In the genomic region with DNA sequence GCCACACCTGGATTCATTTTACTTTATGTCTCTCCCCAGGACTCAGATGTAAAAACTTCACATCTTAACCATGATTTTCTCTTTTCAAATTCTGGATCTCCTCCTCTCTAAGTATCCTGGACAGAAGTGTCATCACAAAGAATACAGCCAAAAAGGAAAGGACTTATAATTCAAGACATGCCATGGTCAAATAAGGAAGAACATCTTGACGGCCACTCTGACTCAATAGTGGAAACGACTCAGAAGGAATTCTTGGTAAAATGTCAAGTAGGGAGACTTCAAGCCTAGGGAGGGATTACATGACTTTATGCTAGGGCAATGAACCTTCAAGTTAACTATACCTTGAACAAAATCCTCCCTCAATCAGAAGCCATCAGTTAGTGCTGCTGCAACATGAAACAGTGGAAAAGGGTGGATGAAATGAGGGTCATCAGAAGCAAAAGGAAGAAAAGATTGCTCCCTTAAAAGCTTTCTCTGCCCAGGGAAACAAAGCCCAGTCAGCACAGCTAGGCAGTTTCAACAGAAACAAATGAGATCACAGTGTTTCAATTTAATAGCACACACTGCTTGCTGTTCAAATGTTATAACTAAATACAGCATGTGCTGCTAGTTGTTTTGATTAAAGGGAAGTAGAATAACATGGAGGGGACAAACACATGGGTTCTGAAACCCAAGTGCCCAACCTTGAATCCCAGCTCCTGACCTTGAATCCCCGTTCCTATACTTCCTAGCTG, we compare ENCODE assay signal across 15 cellular contexts.
DNase-seq lines count a peak whose midpoint lies in the region; ATAC-seq and TF ChIP-seq lines count a peak whose summit lies in the region.
"Had no signal": no experiment of that assay in that cellular context is flagged by ENCODE, and none has a peak within 500 bp of the region (broad histone marks: within the 10 kb centered on the region; RNA-seq: fewer than 3 reads in every experiment).

No MANE protein-coding gene starts in this region.

- peaks cover 9% of the 10 kb centered on the region for H3K9me3 Mint-ChIP-seq in dendritic cell treated with granulocyte-macrophage colony-stimulating factor and Interleukin-4, amounts not matched to agents 40 ng/mL and 50 ng/mL, for 4 days

- CTCF ChIA-PET in SK-N-SH (lab: Yijun Ruan, JAX): no interaction called here

- no peak for TF ChIP-seq EP300 in SK-N-SH (IDR thresholded peaks at IDR 0.05; ENCODE audit: borderline replicate concordance in 1 of 2, low read depth in 1 of 2, low read length in 1 of 2)

- DNase-seq in SK-N-SH (no peak), vagina (ENCODE audit: extremely low spot score in 2 of 2) (no peak), dermis blood vessel endothelial cell (no peak)
- DNase-seq: 8988T; activated CD8-positive, alpha-beta memory T cell treated with anti-CD3 and anti-CD28 coated beads, Interleukin-2, amount 50 U/mL, for 4 hours; cerebellar nuclear complex; NCI-H2081; OCI-M1; stimulated activated CD4-positive, alpha-beta T cell treated with anti-CD3 and anti-CD28 coated beads, Interleukin-2, amount 100 ng/mL, for 48 hours had no signal

- no peak overlapping the region for H2AFZ ChIP-seq in SK-N-SH (ENCODE audit: low read depth)

- H3K4me3 Mint-ChIP-seq in dendritic cell treated with granulocyte-macrophage colony-stimulating factor and Interleukin-4, amounts not matched to agents 40 ng/mL and 50 ng/mL, for 4 days: no peak overlapping the region
- H3K4me3 Mint-ChIP-seq: neural crest cell had no signal

- no peak overlapping the region for H3K4me2 ChIP-seq in SK-N-SH

- no peaks in the 10 kb centered on the region for H3K79me2 ChIP-seq in SK-N-SH (ENCODE audit: insufficient read depth)

- H3F3A ChIP-seq in SK-N-SH (replicated peaks; ENCODE audit: insufficient read depth): no peaks in the 10 kb centered on the region

- H3K9me3 ChIP-seq in SK-N-SH (no peaks in the 10 kb centered on the region), muscle layer of colon (ENCODE audit: low read length) (no peaks in the 10 kb centered on the region), vagina (no peaks in the 10 kb centered on the region)

- H3K36me3 Mint-ChIP-seq in dendritic cell treated with granulocyte-macrophage colony-stimulating factor and Interleukin-4, amounts not matched to agents 40 ng/mL and 50 ng/mL, for 4 days (ENCODE audit: low read depth): peaks cover 38% of the 10 kb centered on the region

- intact Hi-C loops in dendritic cell treated with granulocyte-macrophage colony-stimulating factor and Interleukin-4, amounts not matched to agents 40 ng/mL and 50 ng/mL, for 4 days (cut with micrococcal nuclease): loop anchor here (5.0 kb wide), 1 partner anchor 35 kb away; no protein-coding TSS in a partner anchor
- intact Hi-C loops in vagina (cut with DNase I): no loop called here

- H3K27me3 ChIP-seq in SK-N-SH (ENCODE audit: insufficient read depth) (no peaks in the 10 kb centered on the region), muscle layer of colon (ENCODE audit: control insufficient read depth in 1 of 2, insufficient read depth in 2 of 2, low read length in 2 of 2) (no peaks in the 10 kb centered on the region), vagina (no peaks in the 10 kb centered on the region)

- 44% methylated on average over 3 of the region's 3 CpGs for WGBS in SK-N-SH (ENCODE audit: low lambda C conversion rate)

- no peak overlapping the region for H3K27ac ChIP-seq in SK-N-SH (ENCODE audit: low read depth in 2 of 2, low read length in 1 of 2)
- peak overlapping the region; percentile 30 for H3K27ac ChIP-seq in muscle layer of colon (ENCODE audit: low read depth, low read length)
- H3K27ac ChIP-seq in vagina: peak overlapping the region; percentile 3

- H3K4me1 Mint-ChIP-seq in dendritic cell treated with granulocyte-macrophage colony-stimulating factor and Interleukin-4, amounts not matched to agents 40 ng/mL and 50 ng/mL, for 4 days (ENCODE audit: low read depth): peaks cover 43% of the 10 kb centered on the region
- H3K4me1 Mint-ChIP-seq: neural crest cell had no signal

- no peak for TF ChIP-seq POLR2A in vagina (IDR thresholded peaks at IDR 0.05)

- H3K9me2 ChIP-seq in SK-N-SH: no peaks in the 10 kb centered on the region

- ATAC-seq in SK-N-SH treated with all-trans-retinoic acid at 6 μM for 48 hours (peak; percentile 47; the same call in 2 of the 3 replicates), HG03457 (IDR thresholded peaks at IDR 0.05; ENCODE audit: unreplicated experiment) (no peak), HG03159 (IDR thresholded peaks at IDR 0.05; ENCODE audit: unreplicated experiment) (no peak)

- H3K36me3 ChIP-seq in SK-N-SH (replicated peaks in 1 of 2; ENCODE audit: control insufficient read depth in 1 of 2, insufficient read depth in 2 of 2, low read length in 1 of 2) (peaks cover 0 to 2% of the 10 kb centered on the region in 2 experiments), muscle layer of colon (ENCODE audit: insufficient read depth, low read length) (no peaks in the 10 kb centered on the region), vagina (peaks cover 0 to 8% of the 10 kb centered on the region in 2 donors)

- TF ChIP-seq CTCF in SK-N-SH (IDR thresholded peaks at IDR 0.05) (no peak), vagina (IDR thresholded peaks at IDR 0.05) (no peak)

- H3K9ac ChIP-seq in SK-N-SH (no peak overlapping the region), muscle layer of colon (ENCODE audit: low read length) (no peak overlapping the region)

- no peaks in the 10 kb centered on the region for H4K20me1 ChIP-seq in SK-N-SH (ENCODE audit: insufficient read depth)

- H3K27ac Mint-ChIP-seq in dendritic cell treated with granulocyte-macrophage colony-stimulating factor and Interleukin-4, amounts not matched to agents 40 ng/mL and 50 ng/mL, for 4 days: peak overlapping the region; percentile 60

- POLR2A ChIA-PET in SK-N-SH (lab: Yijun Ruan, JAX): no interaction called here

- peaks cover 10% of the 10 kb centered on the region for H3K27me3 Mint-ChIP-seq in dendritic cell treated with granulocyte-macrophage colony-stimulating factor and Interleukin-4, amounts not matched to agents 40 ng/mL and 50 ng/mL, for 4 days

- H3K4me1 ChIP-seq in SK-N-SH (ENCODE audit: control insufficient read depth in 1 of 2, insufficient read depth in 2 of 2, low read depth in 1 of 2, low read length in 1 of 2) (0 out of 4 replicates have a peak, but pooled peaks cover 0 to 11% of the 10 kb centered on the region in 2 experiments), muscle layer of colon (ENCODE audit: insufficient read depth, low read length) (peaks cover 19% of the 10 kb centered on the region), vagina (peaks cover 45% of the 10 kb centered on the region)

- TF ChIP-seq RAD21 in SK-N-SH (IDR thresholded peaks at IDR 0.05; ENCODE audit: low read length): no peak

- H3K4me3 ChIP-seq in SK-N-SH (ENCODE audit: low read depth in 2 of 2, low read length in 1 of 2) (no peak overlapping the region), muscle layer of colon (ENCODE audit: low read depth in 1 of 2, low read length in 2 of 2) (no peak overlapping the region), vagina (no peak overlapping the region)

TF ChIP-seq in SK-N-SH treated with all-trans-retinoic acid at 6 μM for 48 hours, 23 proteins besides CTCF, POLR2A, EP300 and RAD21:
- TF ChIP-seq ZNF565 (CRISPR knock-in tag; conservative IDR thresholded peaks at IDR 0.05; ENCODE audit: low read depth): no peak
- no peak for TF ChIP-seq PPARA (CRISPR knock-in tag; IDR thresholded peaks at IDR 0.05; ENCODE audit: borderline replicate concordance)
- no peak for TF ChIP-seq ZFP30 (CRISPR knock-in tag; IDR thresholded peaks at IDR 0.05)
- TF ChIP-seq ZFP3 (CRISPR knock-in tag; IDR thresholded peaks at IDR 0.05): no peak
- no peak for TF ChIP-seq GLIS3 (CRISPR knock-in tag; IDR thresholded peaks at IDR 0.05)

TF ChIP-seq in SK-N-SH, 30 proteins besides CTCF, POLR2A, EP300 and RAD21:
- TF ChIP-seq ZBTB33 (IDR thresholded peaks at IDR 0.05; ENCODE audit: borderline replicate concordance, low read depth) (no peak), SMC3 (IDR thresholded peaks at IDR 0.05; ENCODE audit: low read depth, low read length) (no peak), CHD2 (IDR thresholded peaks at IDR 0.05; ENCODE audit: low read length, partially characterized antibody) (no peak), TAF1 (IDR thresholded peaks at IDR 0.05; ENCODE audit: borderline replicate concordance, low read depth, low read length) (no peak), FOSL2 (IDR thresholded peaks at IDR 0.05; ENCODE audit: borderline replicate concordance, low read depth) (no peak), SIN3A (IDR thresholded peaks at IDR 0.05; ENCODE audit: borderline replicate concordance, low read depth, low read length) (no peak), ELF1 (IDR thresholded peaks at IDR 0.05) (no peak), MEF2A (IDR thresholded peaks at IDR 0.05; ENCODE audit: borderline replicate concordance, low read depth) (no peak)

Comparison
In these comparisons a context has a peak if more than half of its experiments do, and no peak if none do; other contexts are left out.
1. H3K27ac ChIP-seq: peak in muscle layer of colon (single experiment) and vagina (single experiment); none in SK-N-SH (0 of 2).